ENCODE assay signal across 25 cellular contexts in the genomic region with DNA sequence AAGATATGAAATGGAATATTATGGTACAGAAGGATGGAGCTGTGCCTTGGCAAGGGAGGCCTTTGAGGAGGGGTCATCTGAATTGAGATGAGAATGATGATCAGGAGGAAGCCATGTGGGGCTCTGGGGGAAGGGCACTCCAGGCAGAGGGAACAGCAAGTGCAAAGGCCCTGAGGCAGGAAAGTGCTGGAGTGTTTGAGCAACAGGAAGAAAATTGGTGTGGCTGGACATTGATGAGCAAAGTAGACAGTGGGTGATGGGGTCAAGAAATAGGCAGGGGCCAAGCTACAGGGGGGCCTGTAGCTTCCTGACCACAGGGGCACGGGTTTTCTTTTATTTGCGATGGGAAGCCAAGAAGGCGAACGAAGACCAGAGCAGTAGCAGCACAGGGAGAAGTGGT. TPM values are rescaled to one million over a fixed set of nuclear protein-coding genes. Genes with fewer than 3 reads are reported as not detected.
DNase-seq lines count a peak whose midpoint lies in the region; ATAC-seq, FAIRE-seq and TF ChIP-seq lines count a peak whose summit lies in the region.
"Had no signal": no experiment of that assay in that cellular context is flagged by ENCODE, and none has a peak within 500 bp of the region (broad histone marks: within the 10 kb centered on the region; RNA-seq: fewer than 3 reads in every experiment).

No MANE protein-coding gene starts in this region.

- no peaks in the 10 kb centered on the region for H3K9me1 ChIP-seq in K562 (ENCODE audit: control insufficient read depth, insufficient read depth, low read length)

- peak overlapping the region; percentile 68 for H3K27ac Mint-ChIP-seq in activated naive CD8-positive, alpha-beta T cell
- H3K27ac Mint-ChIP-seq in activated naive CD8-positive, alpha-beta T cell treated with anti-CD3 and anti-CD28 coated beads, Interleukin-2, amount 50 U/mL, for 24 hours = no peak overlapping the region

- no peak overlapping the region for H3K4me3 Mint-ChIP-seq in activated naive CD8-positive, alpha-beta T cell
- no peak overlapping the region for H3K4me3 Mint-ChIP-seq in activated naive CD8-positive, alpha-beta T cell treated with anti-CD3 and anti-CD28 coated beads, Interleukin-2, amount 50 U/mL, for 24 hours

- H3K9me3 Mint-ChIP-seq in activated naive CD8-positive, alpha-beta T cell (ENCODE audit: low read depth) = no peaks in the 10 kb centered on the region
- no peaks in the 10 kb centered on the region for H3K9me3 Mint-ChIP-seq in activated naive CD8-positive, alpha-beta T cell treated with anti-CD3 and anti-CD28 coated beads, Interleukin-2, amount 50 U/mL, for 24 hours

- POLR2A ChIA-PET in K562 (lab: Yijun Ruan, JAX) = interaction anchor here (0.8 kb wide), 1 partner anchor 40 kb away, joined by 3 read pairs; no protein-coding TSS in a partner anchor

- H3K4me2 ChIP-seq in K562 (ENCODE audit: insufficient read depth, low read length) = no peak overlapping the region

- in situ Hi-C loops in K562 (cut with MboI) = no loop called here

- intact Hi-C loops in K562 (cut with micrococcal nuclease) = no loop called here
- intact Hi-C loops in mucosa of descending colon (cut with DNase I, micrococcal nuclease) = loop anchor here in 1 of 2 donors (10.0 kb wide), 1 partner anchor 188 kb away; a partner anchor contains a TSS
- intact Hi-C loops in aorta (cut with DNase I) = no loop called here
- intact Hi-C loops in sciatic nerve (cut with DNase I) = no loop called here
- intact Hi-C loops in tibial artery (cut with DNase I; ENCODE audit: low total_unique reads) = no loop called here

- H3K9ac ChIP-seq in K562 (ENCODE audit: insufficient read depth in 1 of 2, low read depth in 2 of 2, low read length in 2 of 2) = no peak overlapping the region

- DNase-seq in activated naive CD8-positive, alpha-beta T cell treated with anti-CD3 and anti-CD28 coated beads, Interleukin-2, amount 50 U/mL, for 24 hours = no peak
- no peak for DNase-seq in K562 (ENCODE audit: extremely low read depth in 1 of 4, low spot score in 3 of 4)
- DNase-seq in mucosa of descending colon = peak in 2 of 3 donors; percentile 9 to 23
- peak; percentile 3 to 15 for DNase-seq in aorta
- DNase-seq in activated effector memory CD4-positive, alpha-beta T cell treated with Interleukin-2 at 50 U/mL for 16 hours = no peak
- DNase-seq in sciatic nerve (ENCODE audit: low spot score) = no peak
- DNase-seq in tibial artery = no peak
- DNase-seq: AML-193, DMS53, GDM1, GOT3, HCEC 1CT, KG1, NCI-H1092, NCI-H1436, NCI-H187 treated with DMSO at 0.1 percent for 48 hours, NCI-H2107, NCI-H446 treated with DMSO at 0.1 percent for 48 hours, NCI-H526 treated with DMSO at 0.1 percent for 48 hours had no signal

- H4K20me1 ChIP-seq in K562 (replicated peaks; ENCODE audit: control insufficient read depth, insufficient read depth, low read length) = no peaks in the 10 kb centered on the region

- no TSS peak for BruUV-seq in K562 (replicated peaks; lab: Mats Ljungman, UMichigan)

- ATAC-seq in activated naive CD8-positive, alpha-beta T cell treated with anti-CD3 and anti-CD28 coated beads, Interleukin-2, amount 50 U/mL, for 24 hours = no peak
- ATAC-seq in K562 (no peak), mucosa of descending colon (no peak), aorta (ENCODE audit: low FRiP score) (no peak), sciatic nerve (no peak)
- ATAC-seq: Right ventricle myocardium inferior had no signal

- TF ChIP-seq CTCF in K562 (IDR thresholded peaks at IDR 0.05 in 2 of 3, conservative IDR thresholded peaks at IDR 0.05 in 1 of 3; ENCODE audit: insufficient read depth in 2 of 3, low read depth in 1 of 3, low read length in 3 of 3) = no peak
- TF ChIP-seq CTCF in mucosa of descending colon (IDR thresholded peaks at IDR 0.05) = no peak
- no peak for TF ChIP-seq CTCF in tibial artery (IDR thresholded peaks at IDR 0.05)

- H3K36me3 ChIP-seq in K562 (ENCODE audit: control insufficient read depth, insufficient read depth, low read length) (no peaks in the 10 kb centered on the region), mucosa of descending colon (ENCODE audit: low read depth) (no peaks in the 10 kb centered on the region), aorta (ENCODE audit: control insufficient read depth in 1 of 2, insufficient read depth in 2 of 2, low read length in 1 of 2) (no peaks in the 10 kb centered on the region), tibial artery (no peaks in the 10 kb centered on the region)
- H3K36me3 ChIP-seq: SJSA1 had no signal

- H3K27me3 ChIP-seq in K562 (ENCODE audit: control insufficient read depth in 2 of 2, insufficient read depth in 2 of 2, low read length in 2 of 2) = no peaks in the 10 kb centered on the region
- no peaks in the 10 kb centered on the region for H3K27me3 ChIP-seq in aorta (ENCODE audit: control insufficient read depth in 1 of 2, insufficient read depth in 2 of 2, low read length in 1 of 2)
- no peaks in the 10 kb centered on the region for H3K27me3 ChIP-seq in tibial artery
- H3K27me3 ChIP-seq: SJSA1 had no signal

- no peaks in the 10 kb centered on the region for H3K27me3 Mint-ChIP-seq in activated naive CD8-positive, alpha-beta T cell
- no peaks in the 10 kb centered on the region for H3K27me3 Mint-ChIP-seq in activated naive CD8-positive, alpha-beta T cell treated with anti-CD3 and anti-CD28 coated beads, Interleukin-2, amount 50 U/mL, for 24 hours

- TF ChIP-seq RAD21 in K562 (CRISPR knock-in tag; conservative IDR thresholded peaks at IDR 0.05 in 1 of 2, IDR thresholded peaks at IDR 0.05 in 1 of 2) = no peak

- H3K4me1 ChIP-seq in K562 (replicated peaks in 1 of 2; ENCODE audit: control insufficient read depth in 2 of 2, insufficient read depth in 2 of 2, low read length in 2 of 2) (peaks cover 33 to 48% of the 10 kb centered on the region in 2 experiments; a peak in 4 of 5 replicates), mucosa of descending colon (ENCODE audit: low read depth) (peaks cover 42% of the 10 kb centered on the region), aorta (ENCODE audit: control insufficient read depth in 1 of 2, insufficient read depth in 2 of 2, low read length in 2 of 2) (no peaks in the 10 kb centered on the region), tibial artery (peaks cover 0 to 40% (median 29%) of the 10 kb centered on the region in 4 donors)

- H3K36me3 Mint-ChIP-seq in activated naive CD8-positive, alpha-beta T cell = no peaks in the 10 kb centered on the region
- H3K36me3 Mint-ChIP-seq in activated naive CD8-positive, alpha-beta T cell treated with anti-CD3 and anti-CD28 coated beads, Interleukin-2, amount 50 U/mL, for 24 hours (ENCODE audit: low read depth) = no peaks in the 10 kb centered on the region

- H2AFZ ChIP-seq in K562 (ENCODE audit: low read depth, low read length) = no peak overlapping the region

- no peaks in the 10 kb centered on the region for H3K79me2 ChIP-seq in K562 (ENCODE audit: control insufficient read depth, insufficient read depth, low read length)

- WGBS in K562 (ENCODE audit: insufficient coverage, low coverage, missing lambda C conversion rate) = 70% methylated on average over 4 of the region's 4 CpGs
- WGBS in aorta, 2 donors = 95 to 96% methylated on average over 4 of the region's 4 CpGs

- CTCF ChIA-PET in K562 (lab: Yijun Ruan, JAX; ENCODE audit: low intra/inter-chr PET ratio) = no interaction called here

- FAIRE-seq in K562 (lab: Jason Lieb, UNC) = no peak
- FAIRE-seq: GM18507 had no signal

- H3K27ac ChIP-seq in K562 (ENCODE audit: extremely low read depth, low read depth, low read length) (no peak overlapping the region), aorta (ENCODE audit: low read depth in 1 of 2, low read length in 2 of 2) (no peak overlapping the region), tibial artery (no peak overlapping the region)
- H3K27ac ChIP-seq: SJSA1 had no signal

- H3K9me3 ChIP-seq in K562 (replicated peaks; ENCODE audit: control insufficient read depth, insufficient read depth, low read depth, low read length) = no peaks in the 10 kb centered on the region
- no peaks in the 10 kb centered on the region for H3K9me3 ChIP-seq in mucosa of descending colon
- no peaks in the 10 kb centered on the region for H3K9me3 ChIP-seq in aorta (ENCODE audit: control insufficient read depth, low read length)
- H3K9me3 ChIP-seq in tibial artery = no peaks in the 10 kb centered on the region
- H3K9me3 ChIP-seq: SJSA1 had no signal

- H3K4me3 ChIP-seq in K562 (no peak overlapping the region), mucosa of descending colon (no peak overlapping the region), aorta (ENCODE audit: low read length in 2 of 2) (no peak overlapping the region), tibial artery (no peak overlapping the region)
- H3K4me3 ChIP-seq: SJSA1 had no signal

- H3K4me1 Mint-ChIP-seq in activated naive CD8-positive, alpha-beta T cell (ENCODE audit: low read depth) = peaks cover 14% of the 10 kb centered on the region
- peaks cover 15% of the 10 kb centered on the region for H3K4me1 Mint-ChIP-seq in activated naive CD8-positive, alpha-beta T cell treated with anti-CD3 and anti-CD28 coated beads, Interleukin-2, amount 50 U/mL, for 24 hours

- TF ChIP-seq EP300 in K562 (IDR thresholded peaks at IDR 0.05; ENCODE audit: low read length) = no peak

- TF ChIP-seq POLR2A in K562 (conservative IDR thresholded peaks at IDR 0.05) = no peak

RNA-seq across cellular contexts. Expression of a gene that starts 3.3 kb away (rescaled TPM):
- total RNA-seq in K562 (2011; cell fraction: chromatin; rRNA removed; ENCODE audit: low replicate concordance) = not detected in 2 replicates
- total RNA-seq in K562 (2011; cell fraction: nucleolus; rRNA removed) = not detected in 2 replicates
- total RNA-seq in K562 (2011; cell fraction: nucleoplasm; rRNA removed) = not detected in 2 replicates
- total RNA-seq in K562 (2014; rRNA removed) (not detected in 2 replicates), K562 (2014; rRNA removed; fragmentation: Illumina TruSeq; extraction: Trizol) (not detected in 2 replicates), K562 (2015; rRNA removed; fragmentation: Illumina TruSeq; extraction: Trizol) (not detected in 2 replicates), K562 (2021) (not detected in 2 replicates), mucosa of descending colon (under 1 TPM in 1 of 3 donors, not detected in 2; 0.90 TPM), aorta (not detected), sciatic nerve (0.53 TPM)
- polyA plus RNA-seq in K562 (2011; rRNA removed) (not detected in 2 replicates), K562 (2014; fragmentation: Illumina TruSeq; extraction: Trizol) (not detected in 2 replicates), K562 (2014; fragmentation: Nextera tagmentation; extraction: Ambion mirVana) (not detected), K562 (2014; rRNA removed) (not detected in 2 replicates), aorta (not detected)
- 0.07 TPM in 1 of 2 replicates, not detected in the other for polyA plus RNA-seq in K562 (2011; cell fraction: cytosol; rRNA removed)
- not detected in 2 replicates for polyA plus RNA-seq in K562 (2011; cell fraction: nucleus; rRNA removed)
- not detected in 2 replicates for polyA plus RNA-seq in K562 (2012)
- not detected in 2 replicates for polyA minus RNA-seq in K562 (2011; rRNA and poly(A)+ RNA removed)
- not detected in 2 replicates for polyA minus RNA-seq in K562 (2011; cell fraction: cytosol; rRNA and poly(A)+ RNA removed)
- polyA minus RNA-seq in K562 (2011; cell fraction: nucleus; rRNA and poly(A)+ RNA removed) = not detected in 2 replicates
- total RNA-seq: A172, Right ventricle myocardium inferior, SJSA1 had no signal
- polyA plus RNA-seq: AG04450 had no signal

RNA-seq across cellular contexts. Expression of a gene that starts 56.1 kb away (rescaled TPM):
- total RNA-seq in K562 (2011; cell fraction: chromatin; rRNA removed; ENCODE audit: low replicate concordance) = not detected in 2 replicates
- total RNA-seq in K562 (2011; cell fraction: nucleolus; rRNA removed) = not detected in 2 replicates
- total RNA-seq in K562 (2011; cell fraction: nucleoplasm; rRNA removed) = not detected in 2 replicates
- total RNA-seq in K562 (2014; rRNA removed) (not detected in 2 replicates), K562 (2014; rRNA removed; fragmentation: Illumina TruSeq; extraction: Trizol) (not detected in 2 replicates), K562 (2015; rRNA removed; fragmentation: Illumina TruSeq; extraction: Trizol) (not detected in 2 replicates), K562 (2021) (0.07 TPM in 1 of 2 replicates, not detected in the other), mucosa of descending colon (10 to 100 TPM in 1 of 3 donors, 1 to 10 TPM in 2; 1.8 to 12.0 (median 3.6) TPM), aorta (1 to 10 TPM; 1.5 to 3.1 TPM), sciatic nerve (1.6 TPM)
- polyA plus RNA-seq in K562 (2011; rRNA removed) (not detected in 2 replicates), K562 (2014; fragmentation: Illumina TruSeq; extraction: Trizol) (not detected in 2 replicates), K562 (2014; fragmentation: Nextera tagmentation; extraction: Ambion mirVana) (not detected), K562 (2014; rRNA removed) (not detected in 2 replicates), aorta (under 1 TPM; 0.13 to 0.50 TPM)
- not detected in 2 replicates for polyA plus RNA-seq in K562 (2011; cell fraction: cytosol; rRNA removed)
- not detected in 2 replicates for polyA plus RNA-seq in K562 (2011; cell fraction: nucleus; rRNA removed)
- not detected in 2 replicates for polyA plus RNA-seq in K562 (2012)
- not detected in 2 replicates for polyA minus RNA-seq in K562 (2011; rRNA and poly(A)+ RNA removed)
- not detected in 2 replicates for polyA minus RNA-seq in K562 (2011; cell fraction: cytosol; rRNA and poly(A)+ RNA removed)
- not detected in 2 replicates for polyA minus RNA-seq in K562 (2011; cell fraction: nucleus; rRNA and poly(A)+ RNA removed)

Comparison
In these comparisons a context has a peak if more than half of its experiments do, and no peak if none do; other contexts are left out.
1. DNase-seq: peak in mucosa of descending colon (2 of 3) and aorta (2 of 2); none in activated naive CD8-positive, alpha-beta T cell treated with anti-CD3 and anti-CD28 coated beads, Interleukin-2, amount 50 U/mL, for 24 hours (single experiment), K562 (0 of 4), activated effector memory CD4-positive, alpha-beta T cell treated with Interleukin-2 at 50 U/mL for 16 hours (single experiment), sciatic nerve (single experiment) and tibial artery (0 of 2).